Comparison of ENCODE assay signal across 1 cellular context in the genomic region with DNA sequence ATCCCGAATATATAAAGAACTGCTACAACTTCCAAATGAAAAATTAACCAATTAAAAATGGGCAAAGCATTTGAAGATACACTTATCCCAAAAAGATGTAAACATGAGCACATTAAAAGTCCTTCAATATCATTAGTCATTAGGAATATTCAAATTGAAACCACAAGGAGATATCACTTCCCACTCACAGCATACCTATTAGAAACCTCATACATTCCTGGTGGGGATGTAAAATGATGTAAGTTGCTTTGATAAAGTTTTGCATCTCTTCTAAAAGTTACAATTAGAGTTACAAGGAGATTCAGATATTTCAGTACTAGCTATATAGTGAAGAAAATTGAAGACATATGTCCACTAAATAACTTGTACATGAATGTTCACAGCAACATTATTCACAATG.
TF ChIP-seq lines count a peak whose summit lies in the region.

No MANE protein-coding gene starts in this region.

TF ChIP-seq in SK-N-SH treated with all-trans-retinoic acid at 6 μM for 48 hours, 23 proteins besides CTCF, POLR2A, EP300 and RAD21 (continued from another document):
- TF ChIP-seq, protein P1, sequence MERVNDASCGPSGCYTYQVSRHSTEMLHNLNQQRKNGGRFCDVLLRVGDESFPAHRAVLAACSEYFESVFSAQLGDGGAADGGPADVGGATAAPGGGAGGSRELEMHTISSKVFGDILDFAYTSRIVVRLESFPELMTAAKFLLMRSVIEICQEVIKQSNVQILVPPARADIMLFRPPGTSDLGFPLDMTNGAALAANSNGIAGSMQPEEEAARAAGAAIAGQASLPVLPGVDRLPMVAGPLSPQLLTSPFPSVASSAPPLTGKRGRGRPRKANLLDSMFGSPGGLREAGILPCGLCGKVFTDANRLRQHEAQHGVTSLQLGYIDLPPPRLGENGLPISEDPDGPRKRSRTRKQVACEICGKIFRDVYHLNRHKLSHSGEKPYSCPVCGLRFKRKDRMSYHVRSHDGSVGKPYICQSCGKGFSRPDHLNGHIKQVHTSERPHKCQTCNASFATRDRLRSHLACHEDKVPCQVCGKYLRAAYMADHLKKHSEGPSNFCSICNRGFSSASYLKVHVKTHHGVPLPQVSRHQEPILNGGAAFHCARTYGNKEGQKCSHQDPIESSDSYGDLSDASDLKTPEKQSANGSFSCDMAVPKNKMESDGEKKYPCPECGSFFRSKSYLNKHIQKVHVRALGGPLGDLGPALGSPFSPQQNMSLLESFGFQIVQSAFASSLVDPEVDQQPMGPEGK (CRISPR knock-in tag; IDR thresholded peaks at IDR 0.05; ENCODE audit: borderline replicate concordance) = no peak
